Comparison of ENCODE assay signal across 21 cellular contexts in genomic region chr2:194182888-194183287, GRCh38.
"Had no signal": no experiment of that assay in that cellular context is flagged by ENCODE, and none has a peak within 500 bp of the region (broad histone marks: within the 10 kb centered on the region; RNA-seq: fewer than 3 reads in every experiment).

No MANE protein-coding gene starts in this region.

- H3K4me1 Mint-ChIP-seq: naive B cell, nephron had no signal

- H3K9me3 ChIP-seq: right atrium auricular region, stomach, thoracic aorta, transverse colon had no signal

- H3K27me3 Mint-ChIP-seq: naive B cell had no signal

- H3K4me3 Mint-ChIP-seq: naive B cell, nephron had no signal

- DNase-seq: effector memory CD4-positive, alpha-beta T cell; heart left ventricle; hippocampal formation; left colon; left ventricle myocardium superior; mesenchymal stem cell; naive B cell; posterior cingulate gyrus; sigmoid colon; stimulated activated CD4-positive, alpha-beta T cell treated with anti-CD3 and anti-CD28 coated beads, Interleukin-2, amount 100 ng/mL, for 24 hours; stimulated activated CD4-positive, alpha-beta T cell treated with anti-CD3 and anti-CD28 coated beads, Interleukin-4, amount 100 ng/mL, for 4 hours; stimulated activated naive CD4-positive, alpha-beta T cell; stomach; substantia nigra; transverse colon had no signal

- ATAC-seq: esophagus mucosa, heart left ventricle, left colon, left ventricle myocardium superior had no signal

- H3K27me3 ChIP-seq: heart left ventricle, right atrium auricular region, sigmoid colon, stomach, transverse colon had no signal

- H3K36me3 Mint-ChIP-seq: naive B cell had no signal

- H3K4me1 ChIP-seq: heart left ventricle, right atrium auricular region, sigmoid colon, stomach, transverse colon had no signal

- H3K27ac Mint-ChIP-seq: naive B cell, nephron had no signal

- H3K27ac ChIP-seq: heart left ventricle, right atrium auricular region, sigmoid colon, skin epidermis, stomach, thoracic aorta, transverse colon had no signal

- H3K36me3 ChIP-seq: heart left ventricle, right atrium auricular region, sigmoid colon, stomach, thoracic aorta, transverse colon had no signal

- H3K4me3 ChIP-seq: heart left ventricle, lung, right atrium auricular region, sigmoid colon, skin epidermis, stomach, thoracic aorta, transverse colon had no signal
